In genomic region chr3:22980346-22980745, GRCh38 we compare ENCODE assay signal across 18 cellular contexts.
DNase-seq lines count a peak whose midpoint lies in the region; ATAC-seq and TF ChIP-seq lines count a peak whose summit lies in the region.
"Had no signal": no experiment of that assay in that cellular context is flagged by ENCODE, and none has a peak within 500 bp of the region (broad histone marks: within the 10 kb centered on the region; RNA-seq: fewer than 3 reads in every experiment).

No MANE protein-coding gene starts in this region.

- no peak overlapping the region for H3K27ac ChIP-seq in fibroblast of lung (ENCODE audit: insufficient read depth, low read length)
- no peak overlapping the region for H3K27ac ChIP-seq in PC-3 (ENCODE audit: low read length)
- H3K27ac ChIP-seq: sigmoid colon had no signal

- H3K79me2 ChIP-seq in fibroblast of lung (ENCODE audit: control insufficient read depth, insufficient read depth, low read length) (no peaks in the 10 kb centered on the region), PC-3 (ENCODE audit: low read length) (no peaks in the 10 kb centered on the region)

- H3K9me2 ChIP-seq in PC-3 (replicated peaks; ENCODE audit: low read length), result no peaks in the 10 kb centered on the region

- no peaks in the 10 kb centered on the region for H3K4me1 ChIP-seq in fibroblast of lung (ENCODE audit: control insufficient read depth, extremely low read depth, insufficient read depth, low read length)
- H3K4me1 ChIP-seq in PC-3 (ENCODE audit: insufficient read depth, low read length), result no peaks in the 10 kb centered on the region
- H3K4me1 ChIP-seq: sigmoid colon had no signal

- TF ChIP-seq CTCF in fibroblast of lung (conservative IDR thresholded peaks at IDR 0.05 in 1 of 2, IDR thresholded peaks at IDR 0.05 in 1 of 2; ENCODE audit: low read depth in 1 of 2, low read length in 2 of 2) (no peak), PC-3 (conservative IDR thresholded peaks at IDR 0.05; ENCODE audit: low read depth, low read length) (no peak)

- H3K9ac ChIP-seq in fibroblast of lung (ENCODE audit: insufficient read depth, low read length) (no peak overlapping the region), PC-3 (ENCODE audit: low read length) (no peak overlapping the region)

- H3K4me2 ChIP-seq in fibroblast of lung (ENCODE audit: extremely low read depth, insufficient read depth, low read length) (no peak overlapping the region), PC-3 (ENCODE audit: low read length) (no peak overlapping the region)

- no peak overlapping the region for H3K4me3 ChIP-seq in fibroblast of lung (replicated peaks in 1 of 4; ENCODE audit: control extremely low read depth in 1 of 4, insufficient read depth in 1 of 4, low read depth in 3 of 4, low read length in 4 of 4)
- H3K4me3 ChIP-seq in PC-3 (ENCODE audit: low read length), result no peak overlapping the region
- H3K4me3 ChIP-seq: mucosa of descending colon, sigmoid colon had no signal

- H3K9me3 ChIP-seq in fibroblast of lung (ENCODE audit: control insufficient read depth, insufficient read depth, low read depth, low read length), result no peaks in the 10 kb centered on the region
- no peaks in the 10 kb centered on the region for H3K9me3 ChIP-seq in PC-3 (ENCODE audit: low read length)

- H3K27me3 ChIP-seq in fibroblast of lung (ENCODE audit: control insufficient read depth, insufficient read depth, low read length) (no peaks in the 10 kb centered on the region), PC-3 (ENCODE audit: low read length) (no peaks in the 10 kb centered on the region)
- H3K27me3 ChIP-seq: sigmoid colon had no signal

- no TSS peak for BruUV-seq in PC-3 (replicated peaks; lab: Mats Ljungman, UMichigan)

- H2AFZ ChIP-seq in fibroblast of lung (ENCODE audit: low read length), result no peak overlapping the region
- no peak overlapping the region for H2AFZ ChIP-seq in PC-3 (ENCODE audit: low read length)

- POLR2A ChIA-PET in PC-3 (lab: Charles Lee; ENCODE audit: unreplicated experiment), result no interaction called here

- DNase-seq in EH (ENCODE audit: low read depth) (peak; percentile 16), OCI-M1 (lab: John Stamatoyannopoulos, UW) (peak; percentile 1), fibroblast of lung (ENCODE audit: low read depth in 2 of 2) (peak; percentile 45 to 59), myocyte (ENCODE audit: low read depth) (peak; percentile 60), PC-3 (no peak)
- DNase-seq: activated B cell treated with CpG ODN at 0.5 μM for 24 hours; activated CD8-positive, alpha-beta memory T cell treated with anti-CD3 and anti-CD28 coated beads for 24 hours; activated naive CD8-positive, alpha-beta T cell treated with anti-CD3 and anti-CD28 coated beads for 36 hours; CD4-positive, alpha-beta memory T cell; effector memory CD8-positive, alpha-beta T cell; mucosa of descending colon; NCI-H2227 treated with DMSO at 0.1 percent for 48 hours; nucleus accumbens; SIG-M5; sigmoid colon had no signal

- no peaks in the 10 kb centered on the region for H3F3A ChIP-seq in PC-3 (ENCODE audit: low read length, unreplicated experiment)

- H4K20me1 ChIP-seq in fibroblast of lung (ENCODE audit: control insufficient read depth, extremely low read depth, insufficient read depth, low read length) (no peaks in the 10 kb centered on the region), PC-3 (ENCODE audit: low read length) (no peaks in the 10 kb centered on the region)

- intact Hi-C loops in PC-3 (cut with micrococcal nuclease), result no loop called here

- CTCF ChIA-PET in PC-3 (lab: Charles Lee), result no interaction called here

- ATAC-seq in HG03565 (IDR thresholded peaks at IDR 0.05; ENCODE audit: unreplicated experiment) (no peak), PC-3 (no peak), HG03354 (IDR thresholded peaks at IDR 0.05; ENCODE audit: poor library complexity, severe bottlenecking, unreplicated experiment) (no peak), GM18909 (IDR thresholded peaks at IDR 0.05; ENCODE audit: poor library complexity, unreplicated experiment) (no peak)
- ATAC-seq: effector memory CD8-positive, alpha-beta T cell; mucosa of descending colon had no signal

- H3K36me3 ChIP-seq in fibroblast of lung (ENCODE audit: control insufficient read depth, insufficient read depth, low read length) (no peaks in the 10 kb centered on the region), PC-3 (ENCODE audit: low read depth, low read length) (no peaks in the 10 kb centered on the region)
- H3K36me3 ChIP-seq: sigmoid colon had no signal
